ENCODE assay signal across 9 cellular contexts in genomic region chr17:40315678-40316570, GRCh38. TPM values are rescaled to one million over a fixed set of nuclear protein-coding genes. Genes with fewer than 3 reads are reported as not detected.
DNase-seq lines count a peak whose midpoint lies in the region; ATAC-seq, FAIRE-seq and TF ChIP-seq lines count a peak whose summit lies in the region.
"Had no signal": no experiment of that assay in that cellular context is flagged by ENCODE, and none has a peak within 500 bp of the region (broad histone marks: within the 10 kb centered on the region; RNA-seq: fewer than 3 reads in every experiment).

No MANE protein-coding gene starts in this region.

- 52% methylated on average over 9 of the region's 9 CpGs for WGBS in K562 (ENCODE audit: insufficient coverage, low coverage, missing lambda C conversion rate)

- peaks cover 38 to 62% of the 10 kb centered on the region in 2 experiments for H3K4me1 ChIP-seq in K562 (replicated peaks in 1 of 2; ENCODE audit: control insufficient read depth in 2 of 2, insufficient read depth in 2 of 2, low read length in 2 of 2)
- H3K4me1 ChIP-seq in mucosa of descending colon (ENCODE audit: low read depth): peaks cover 52% of the 10 kb centered on the region

- no peaks in the 10 kb centered on the region for H4K20me1 ChIP-seq in K562 (replicated peaks; ENCODE audit: control insufficient read depth, insufficient read depth, low read length)

- no peak for TF ChIP-seq POLR2A in K562 (conservative IDR thresholded peaks at IDR 0.05)

- no peak for TF ChIP-seq RAD21 in K562 (CRISPR knock-in tag; conservative IDR thresholded peaks at IDR 0.05 in 1 of 2, IDR thresholded peaks at IDR 0.05 in 1 of 2)

- H3K4me3 ChIP-seq in K562 (no peak overlapping the region), mucosa of descending colon (no peak overlapping the region)

- intact Hi-C loops in K562 (cut with micrococcal nuclease) (no loop called here), mucosa of descending colon (cut with DNase I, micrococcal nuclease) (no loop called here)

- FAIRE-seq in HTR-8/SVneo (lab: Jason Lieb, UNC) (peak; percentile 94), K562 (lab: Jason Lieb, UNC) (no peak)

- no TSS peak for BruUV-seq in K562 (replicated peaks; lab: Mats Ljungman, UMichigan)

- in situ Hi-C loops in K562 (cut with MboI): no loop called here

- H3K27ac ChIP-seq in 22Rv1 (peak overlapping the region; percentile 69), K562 (ENCODE audit: extremely low read depth, low read depth, low read length) (no peak overlapping the region; the same call in 2 of the 3 replicates)
- H3K27ac ChIP-seq: HL-60 had no signal

- TF ChIP-seq CTCF in 22Rv1 (IDR thresholded peaks at IDR 0.05): no peak
- no peak for TF ChIP-seq CTCF in K562 (IDR thresholded peaks at IDR 0.05 in 2 of 3, conservative IDR thresholded peaks at IDR 0.05 in 1 of 3; ENCODE audit: insufficient read depth in 2 of 3, low read depth in 1 of 3, low read length in 3 of 3)
- TF ChIP-seq CTCF in mucosa of descending colon (IDR thresholded peaks at IDR 0.05): no peak

- H3K9me1 ChIP-seq in K562 (ENCODE audit: control insufficient read depth, insufficient read depth, low read length): no peaks in the 10 kb centered on the region

- peak overlapping the region; percentile 13; the same call in 1 of the 2 replicates for H3K4me2 ChIP-seq in K562 (ENCODE audit: insufficient read depth, low read length)

- peaks cover 29% of the 10 kb centered on the region for H3K79me2 ChIP-seq in K562 (ENCODE audit: control insufficient read depth, insufficient read depth, low read length)

- ATAC-seq in K562: peak; percentile 5; the same call in 1 of the 3 replicates
- no peak for ATAC-seq in mucosa of descending colon
- no peak for ATAC-seq in GM19397 (IDR thresholded peaks at IDR 0.05; ENCODE audit: unreplicated experiment)

- POLR2A ChIA-PET in K562 (lab: Yijun Ruan, JAX): interaction anchor here (0.6 to 1.5 kb wide), 6 partner anchors 9 to 762 kb away, joined by 3 to 17 read pairs (median 4); no protein-coding TSS in a partner anchor

- peak overlapping the region; percentile 54; the same call in 1 of the 2 replicates for H2AFZ ChIP-seq in K562 (ENCODE audit: low read depth, low read length)

- TF ChIP-seq EP300 in K562 (IDR thresholded peaks at IDR 0.05; ENCODE audit: low read length): 0 out of 2 replicates have a peak, but pooled peaks have one; percentile 17

- no peaks in the 10 kb centered on the region for H3K9me3 ChIP-seq in K562 (replicated peaks; ENCODE audit: control insufficient read depth, insufficient read depth, low read depth, low read length)
- no peaks in the 10 kb centered on the region for H3K9me3 ChIP-seq in mucosa of descending colon

- DNase-seq in HTR-8/SVneo (ENCODE audit: insufficient read length, low spot score): no peak
- DNase-seq in K562 (ENCODE audit: extremely low read depth in 1 of 4, low spot score in 3 of 4): peak in 2 of 4 experiments; percentile 63 to 75
- peak in 2 of 3 donors; percentile 32 to 39 for DNase-seq in mucosa of descending colon
- DNase-seq in DMS153 treated with DMSO at 0.1 percent for 48 hours (lab: John Stamatoyannopoulos, UW; ENCODE audit: unreplicated experiment): no peak
- DNase-seq in NCI-H82 treated with DMSO at 0.1 percent for 48 hours (lab: John Stamatoyannopoulos, UW; ENCODE audit: unreplicated experiment): no peak
- DNase-seq in NCI-H187 (lab: John Stamatoyannopoulos, UW): no peak

- H3K36me3 ChIP-seq in K562 (ENCODE audit: control insufficient read depth, insufficient read depth, low read length) (no peaks in the 10 kb centered on the region), mucosa of descending colon (ENCODE audit: low read depth) (no peaks in the 10 kb centered on the region)

- CTCF ChIA-PET in K562 (lab: Yijun Ruan, JAX; ENCODE audit: low intra/inter-chr PET ratio): no interaction called here

- H3K9ac ChIP-seq in K562 (ENCODE audit: insufficient read depth in 1 of 2, low read depth in 2 of 2, low read length in 2 of 2): peak overlapping the region in 1 of 2 experiments; percentile 53; a peak in 1 of 4 replicates

- no peaks in the 10 kb centered on the region for H3K27me3 ChIP-seq in K562 (ENCODE audit: control insufficient read depth in 2 of 2, insufficient read depth in 2 of 2, low read length in 2 of 2)

TF ChIP-seq in K562, 482 proteins besides CTCF, POLR2A, EP300 and RAD21 (continues in another document):
- TF ChIP-seq NONO (IDR thresholded peaks at IDR 0.05; ENCODE audit: low read depth in 2 of 2, low read length in 1 of 2) (no peak), PKNOX1 (IDR thresholded peaks at IDR 0.05) (peak; percentile 42; the same call in 1 of the 2 replicates)

RNA-seq across cellular contexts. Expression of gene RARA, which starts 6.9 kb away (rescaled TPM):
- 7.6 and 15.2 TPM in 2 replicates for total RNA-seq in K562 (2011; cell fraction: chromatin; rRNA removed; ENCODE audit: low replicate concordance)
- 9.7 and 10.0 TPM in 2 replicates for total RNA-seq in K562 (2011; cell fraction: nucleolus; rRNA removed)
- 5.5 and 6.0 TPM in 2 replicates for total RNA-seq in K562 (2011; cell fraction: nucleoplasm; rRNA removed)
- total RNA-seq in K562 (2014; rRNA removed) (13.6 and 18.7 TPM in 2 replicates), K562 (2014; rRNA removed; fragmentation: Illumina TruSeq; extraction: Trizol) (5.0 and 7.5 TPM in 2 replicates), K562 (2015; rRNA removed; fragmentation: Illumina TruSeq; extraction: Trizol) (7.9 and 8.3 TPM in 2 replicates), K562 (2021) (26.2 and 28.0 TPM in 2 replicates), mucosa of descending colon (10 to 100 TPM; 42.2 to 51.2 (median 49.6) TPM)
- polyA plus RNA-seq in K562 (2011; rRNA removed) (2.7 and 3.5 TPM in 2 replicates), K562 (2014; fragmentation: Illumina TruSeq; extraction: Trizol) (24.2 and 25.2 TPM in 2 replicates), K562 (2014; fragmentation: Nextera tagmentation; extraction: Ambion mirVana) (under 1 TPM; 0.10 TPM), K562 (2014; rRNA removed) (12.2 and 13.0 TPM in 2 replicates)
- polyA plus RNA-seq in K562 (2011; cell fraction: cytosol; rRNA removed): 1.4 and 4.5 TPM in 2 replicates
- polyA plus RNA-seq in K562 (2011; cell fraction: nucleus; rRNA removed): 4.6 and 15.6 TPM in 2 replicates
- 16.2 and 25.9 TPM in 2 replicates for polyA plus RNA-seq in K562 (2012)
- 2.8 and 4.2 TPM in 2 replicates for polyA minus RNA-seq in K562 (2011; rRNA and poly(A)+ RNA removed)
- polyA minus RNA-seq in K562 (2011; cell fraction: cytosol; rRNA and poly(A)+ RNA removed): 9.2 and 9.8 TPM in 2 replicates
- 3.9 and 4.2 TPM in 2 replicates for polyA minus RNA-seq in K562 (2011; cell fraction: nucleus; rRNA and poly(A)+ RNA removed)

RNA-seq across cellular contexts. Expression of gene CDC6, which starts 28.2 kb away (rescaled TPM):
- total RNA-seq in K562 (2011; cell fraction: chromatin; rRNA removed; ENCODE audit: low replicate concordance): 102 and 166 TPM in 2 replicates
- total RNA-seq in K562 (2011; cell fraction: nucleolus; rRNA removed): 52.6 and 55.5 TPM in 2 replicates
- total RNA-seq in K562 (2011; cell fraction: nucleoplasm; rRNA removed): 82.0 and 95.0 TPM in 2 replicates
- total RNA-seq in K562 (2014; rRNA removed): 67.4 and 78.9 TPM in 2 replicates
- total RNA-seq in K562 (2014; rRNA removed; fragmentation: Illumina TruSeq; extraction: Trizol): 119 and 133 TPM in 2 replicates
- total RNA-seq in K562 (2015; rRNA removed; fragmentation: Illumina TruSeq; extraction: Trizol): 110 and 112 TPM in 2 replicates
- 121 and 126 TPM in 2 replicates for total RNA-seq in K562 (2021)
- 63.3 and 106 TPM in 2 replicates for polyA plus RNA-seq in K562 (2011; rRNA removed)
- 26.5 and 34.3 TPM in 2 replicates for polyA plus RNA-seq in K562 (2011; cell fraction: cytosol; rRNA removed)
- polyA plus RNA-seq in K562 (2011; cell fraction: nucleus; rRNA removed): 33.5 and 41.3 TPM in 2 replicates
- 67.6 and 73.5 TPM in 2 replicates for polyA plus RNA-seq in K562 (2012)
- 141 and 150 TPM in 2 replicates for polyA plus RNA-seq in K562 (2014; fragmentation: Illumina TruSeq; extraction: Trizol)
- polyA plus RNA-seq in K562 (2014; fragmentation: Nextera tagmentation; extraction: Ambion mirVana): 10 to 100 TPM; 29.6 to 55.0 TPM
- polyA plus RNA-seq in K562 (2014; rRNA removed): 70.5 and 73.4 TPM in 2 replicates
- polyA minus RNA-seq in K562 (2011; rRNA and poly(A)+ RNA removed): 64.2 and 81.5 TPM in 2 replicates
- polyA minus RNA-seq in K562 (2011; cell fraction: cytosol; rRNA and poly(A)+ RNA removed): 15.9 and 41.5 TPM in 2 replicates
- polyA minus RNA-seq in K562 (2011; cell fraction: nucleus; rRNA and poly(A)+ RNA removed): 28.5 and 39.0 TPM in 2 replicates
- total RNA-seq in mucosa of descending colon: 10 to 100 TPM in 1 of 3 donors, 1 to 10 TPM in 2; 4.0 to 14.9 (median 7.4) TPM

RNA-seq across cellular contexts. Expression of gene GJD3, which starts 48.6 kb away (rescaled TPM):
- total RNA-seq in K562 (2011; cell fraction: chromatin; rRNA removed; ENCODE audit: low replicate concordance): not detected in 2 replicates
- total RNA-seq in K562 (2011; cell fraction: nucleolus; rRNA removed): 0.50 and 0.66 TPM in 2 replicates
- not detected in 2 replicates for total RNA-seq in K562 (2011; cell fraction: nucleoplasm; rRNA removed)
- total RNA-seq in K562 (2014; rRNA removed) (not detected in 2 replicates), K562 (2014; rRNA removed; fragmentation: Illumina TruSeq; extraction: Trizol) (not detected in 2 replicates), K562 (2015; rRNA removed; fragmentation: Illumina TruSeq; extraction: Trizol) (not detected in 2 replicates), K562 (2021) (0.38 TPM in 1 of 2 replicates, not detected in the other), mucosa of descending colon (1 to 10 TPM in 2 of 3 donors, under 1 TPM in 1; 0.81 to 1.4 (median 1.2) TPM)
- polyA plus RNA-seq in K562 (2011; rRNA removed) (not detected in 2 replicates), K562 (2014; fragmentation: Illumina TruSeq; extraction: Trizol) (not detected in 2 replicates), K562 (2014; fragmentation: Nextera tagmentation; extraction: Ambion mirVana) (not detected), K562 (2014; rRNA removed) (0.17 TPM in 1 of 2 replicates, not detected in the other)
- polyA plus RNA-seq in K562 (2011; cell fraction: cytosol; rRNA removed): 0.24 TPM in 1 of 2 replicates, not detected in the other
- not detected in 2 replicates for polyA plus RNA-seq in K562 (2011; cell fraction: nucleus; rRNA removed)
- polyA plus RNA-seq in K562 (2012): 0.46 and 2.9 TPM in 2 replicates
- polyA minus RNA-seq in K562 (2011; rRNA and poly(A)+ RNA removed): not detected in 2 replicates
- polyA minus RNA-seq in K562 (2011; cell fraction: cytosol; rRNA and poly(A)+ RNA removed): not detected in 2 replicates
- 1.2 TPM in 1 of 2 replicates, not detected in the other for polyA minus RNA-seq in K562 (2011; cell fraction: nucleus; rRNA and poly(A)+ RNA removed)

Comparison
In these comparisons a context has a peak if more than half of its experiments do, and no peak if none do; other contexts are left out.
1. DNase-seq: peak in mucosa of descending colon (2 of 3); none in HTR-8/SVneo (single experiment), DMS153 treated with DMSO at 0.1 percent for 48 hours (single experiment), NCI-H82 treated with DMSO at 0.1 percent for 48 hours (single experiment) and NCI-H187 (0 of 2).